In the genomic region with DNA sequence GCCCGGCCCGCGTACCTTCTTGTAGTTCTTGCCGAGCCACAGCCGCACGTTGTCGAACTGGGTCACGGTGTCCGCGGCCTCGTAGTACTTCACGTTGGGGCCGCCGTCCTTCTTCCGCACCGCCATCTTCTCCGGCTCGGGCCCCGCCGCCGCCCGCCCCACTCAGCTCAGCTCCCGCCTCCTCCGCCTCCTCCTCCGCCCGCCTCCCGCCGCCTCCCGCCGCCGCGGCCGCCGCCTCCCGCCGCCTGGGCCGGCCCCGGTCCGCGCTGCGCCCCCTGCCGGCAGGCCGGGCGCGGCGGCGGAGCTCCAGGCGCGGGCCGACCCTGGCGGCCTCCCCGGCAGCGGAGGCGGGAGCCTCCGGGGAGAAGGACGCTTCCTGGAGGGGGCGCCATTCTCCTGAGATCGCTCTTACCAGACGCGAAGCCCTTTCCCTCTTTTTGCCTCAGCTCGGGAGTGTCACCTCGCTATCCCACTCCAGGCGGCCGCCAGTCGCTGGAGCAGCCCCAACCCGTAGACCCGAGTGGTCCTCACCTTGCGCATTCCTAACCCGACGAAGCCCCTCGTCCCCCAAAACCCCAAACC, we compare ENCODE assay signal across 8 cellular contexts. TPM values are rescaled to one million over a fixed set of nuclear protein-coding genes. Genes with fewer than 3 reads are reported as not detected.
DNase-seq lines count a peak whose midpoint lies in the region; ATAC-seq lines count a peak whose summit lies in the region.

TSS of gene SMARCC2 (minus strand) at position 148 of the 582 bp plus-strand sequence. CDS start at position 126, 22 bp downstream.

- H3K27me3 ChIP-seq in BLaER1, result no peaks in the 10 kb centered on the region

- H3K9ac ChIP-seq in BLaER1, result peak within 1 kb of the TSS; percentile 96

- H3K4me3 ChIP-seq in BLaER1, result peak within 1 kb of the TSS; percentile 90

- peaks cover 29% of the 10 kb centered on the region for H3K4me1 ChIP-seq in BLaER1

- peak within 1 kb of the TSS; percentile 89 for H3K27ac ChIP-seq in BLaER1

- ATAC-seq in GM19324 (IDR thresholded peaks at IDR 0.05; ENCODE audit: low FRiP score, unreplicated experiment) (peak; percentile 80), HG03571 (IDR thresholded peaks at IDR 0.05; ENCODE audit: unreplicated experiment) (peak; percentile 63)

- DNase-seq in NCI-H82 treated with DMSO at 0.1 percent for 48 hours (lab: John Stamatoyannopoulos, UW; ENCODE audit: unreplicated experiment), result peak; percentile 71
- DNase-seq in activated CD8-positive, alpha-beta memory T cell treated with anti-CD3 and anti-CD28 coated beads for 1 hour (ENCODE audit: extremely low read depth in 1 of 2, low read depth in 1 of 2), result peak; percentile 64 to 77
- DNase-seq in effector CD8-positive, alpha-beta T cell (lab: John Stamatoyannopoulos, UW), result peak; percentile 77
- peak; percentile 86 to 92 for DNase-seq in lung microvascular endothelial cell (ENCODE audit: low read depth in 2 of 2)
- peak; percentile 70 to 73 (median 72) for DNase-seq in stimulated activated CD4-positive, alpha-beta T cell treated with anti-CD3 and anti-CD28 coated beads, TNF-alpha, amount 100 ng/mL, for 4 hours (ENCODE audit: low read depth in 3 of 3)

- peaks cover 31% of the 10 kb centered on the region for H3K36me3 ChIP-seq in BLaER1

- peak within 1 kb of the TSS; percentile 88 for H3K4me2 ChIP-seq in BLaER1

- no peaks in the 10 kb centered on the region for H3K9me3 ChIP-seq in BLaER1

- peaks cover 25% of the 10 kb centered on the region; the same call in 1 of the 2 replicates for H4K20me1 ChIP-seq in BLaER1

RNA-seq across cellular contexts. Expression of gene SMARCC2, which starts in this region (rescaled TPM):
- total RNA-seq in lung microvascular endothelial cell, result 31.4 and 45.8 TPM in 2 replicates

Comparison
In these comparisons a context has a peak if more than half of its experiments do, and no peak if none do; other contexts are left out.
1. Peak in every context shown above with its lines: DNase-seq, ATAC-seq, H3K4me3 ChIP-seq and H3K27ac ChIP-seq.